14 cellular contexts compared by ENCODE assay signal in the genomic region with DNA sequence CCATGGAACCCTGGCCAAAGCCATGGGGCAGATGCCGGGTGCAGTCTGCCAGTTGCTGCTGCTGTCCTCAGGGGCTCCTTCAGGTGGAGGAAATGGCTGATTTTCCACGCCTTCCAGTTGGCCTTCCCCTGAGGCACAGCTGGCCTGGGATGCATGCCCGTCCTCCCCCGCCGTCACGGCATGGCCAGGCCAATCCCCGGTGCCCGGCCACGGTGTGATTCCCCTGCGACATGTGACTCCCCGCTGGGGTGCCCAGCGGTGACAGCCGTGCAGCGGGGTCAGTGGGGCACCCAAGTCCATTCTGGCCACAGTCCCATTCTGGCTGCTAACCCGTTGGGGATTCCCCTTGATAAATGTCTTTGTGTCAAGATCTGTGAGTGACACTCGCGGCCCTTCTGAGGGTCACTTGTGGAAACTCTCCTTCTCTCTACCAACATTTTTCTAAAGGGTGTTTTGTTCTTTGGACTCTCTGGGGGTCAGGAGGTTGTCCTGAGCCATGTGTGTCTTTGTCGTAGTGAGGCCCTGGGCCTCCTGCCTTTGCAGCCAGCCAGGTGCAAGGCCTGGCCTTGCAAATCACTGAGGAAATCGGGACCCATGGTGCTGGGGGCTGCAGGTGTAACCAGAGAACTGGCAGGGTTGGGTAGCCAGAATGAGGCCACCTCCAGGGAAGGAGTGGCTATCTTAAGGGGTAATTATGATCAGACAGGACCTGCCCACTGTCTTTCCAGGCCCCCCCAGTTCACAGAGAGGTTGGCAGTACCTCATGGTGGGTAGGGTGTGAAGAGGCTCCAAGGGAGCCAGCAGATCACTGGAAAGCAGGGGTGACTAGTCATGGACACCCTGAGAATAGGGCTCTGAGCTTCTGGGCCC.
"Had no signal": no experiment of that assay in that cellular context is flagged by ENCODE, and none has a peak within 500 bp of the region (broad histone marks: within the 10 kb centered on the region; RNA-seq: fewer than 3 reads in every experiment).

No MANE protein-coding gene starts in this region.

- H3K27me3 ChIP-seq: cardiac muscle cell, hepatocyte, SJSA1, tibial nerve had no signal

- DNase-seq: activated CD4-positive, CD25-positive, alpha-beta regulatory T cell; activated T-cell treated with anti-CD3 and anti-CD28 coated beads, Interleukin-2, amount 50 U/mL, for 24 hours; left ventricle myocardium superior; mesenchymal stem cell; stimulated activated naive B cell treated with anti-CD40 and anti-IgM and Interleukin-4, amounts not matched to agents 10 μg/mL and 1 μg/mL and 100 μg/mL, for 72 hours; substantia nigra had no signal

- H3K4me1 Mint-ChIP-seq: activated naive CD4-positive, alpha-beta T cell treated with anti-CD3 and anti-CD28 coated beads, Interleukin-2, amount 50 U/mL, for 24 hours had no signal

- ATAC-seq: esophagus mucosa; left ventricle myocardium superior; natural killer cell treated with Interleukin-12 subunit alpha and Interleukin-12 subunit beta and Interleukin-15 and Interleukin-18, amount 100 ng/mL, for 72 hours; stimulated activated naive B cell treated with anti-CD40 and anti-IgM and Interleukin-4, amounts not matched to agents 10 μg/mL and 1 μg/mL and 100 μg/mL, for 72 hours had no signal

- H3K4me3 Mint-ChIP-seq: activated naive CD4-positive, alpha-beta T cell treated with anti-CD3 and anti-CD28 coated beads, Interleukin-2, amount 50 U/mL, for 24 hours; activated T-cell treated with anti-CD3 and anti-CD28 coated beads, Interleukin-2, amount 50 U/mL, for 24 hours; natural killer cell treated with Interleukin-12 subunit alpha and Interleukin-12 subunit beta and Interleukin-15 and Interleukin-18, amount 100 ng/mL, for 72 hours; stimulated activated naive B cell treated with anti-CD40 and anti-IgM and Interleukin-4, amounts not matched to agents 10 μg/mL and 1 μg/mL and 100 μg/mL, for 72 hours; T-helper 2 cell treated with Interferon-gamma antibody and Interleukin-4, amounts not matched to agents 5 μg/mL and 100 μg/mL, for 36 hours had no signal

- H3K27ac Mint-ChIP-seq: activated naive CD4-positive, alpha-beta T cell treated with anti-CD3 and anti-CD28 coated beads, Interleukin-2, amount 50 U/mL, for 24 hours; activated T-cell treated with anti-CD3 and anti-CD28 coated beads, Interleukin-2, amount 50 U/mL, for 24 hours; natural killer cell treated with Interleukin-12 subunit alpha and Interleukin-12 subunit beta and Interleukin-15 and Interleukin-18, amount 100 ng/mL, for 72 hours; stimulated activated naive B cell treated with anti-CD40 and anti-IgM and Interleukin-4, amounts not matched to agents 10 μg/mL and 1 μg/mL and 100 μg/mL, for 72 hours; T-helper 2 cell treated with Interferon-gamma antibody and Interleukin-4, amounts not matched to agents 5 μg/mL and 100 μg/mL, for 36 hours had no signal

- H3K27me3 Mint-ChIP-seq: activated naive CD4-positive, alpha-beta T cell treated with anti-CD3 and anti-CD28 coated beads, Interleukin-2, amount 50 U/mL, for 24 hours; activated T-cell treated with anti-CD3 and anti-CD28 coated beads, Interleukin-2, amount 50 U/mL, for 24 hours; stimulated activated naive B cell treated with anti-CD40 and anti-IgM and Interleukin-4, amounts not matched to agents 10 μg/mL and 1 μg/mL and 100 μg/mL, for 72 hours had no signal

- H3K9me3 Mint-ChIP-seq: activated T-cell treated with anti-CD3 and anti-CD28 coated beads, Interleukin-2, amount 50 U/mL, for 24 hours; natural killer cell treated with Interleukin-12 subunit alpha and Interleukin-12 subunit beta and Interleukin-15 and Interleukin-18, amount 100 ng/mL, for 72 hours had no signal

- H3K36me3 ChIP-seq: cardiac muscle cell had no signal

- H3K4me1 ChIP-seq: SJSA1, tibial nerve had no signal

- H3K4me3 ChIP-seq: cardiac muscle cell, hepatocyte, SJSA1, tibial nerve had no signal

- H3K27ac ChIP-seq: cardiac muscle cell, hepatocyte, SJSA1, tibial nerve had no signal

- H3K36me3 Mint-ChIP-seq: natural killer cell treated with Interleukin-12 subunit alpha and Interleukin-12 subunit beta and Interleukin-15 and Interleukin-18, amount 100 ng/mL, for 72 hours had no signal
